ENCODE assay signal across 3 cellular contexts in genomic region chr11:19992998-19993397, GRCh38.
TF ChIP-seq lines count a peak whose summit lies in the region.

No MANE protein-coding gene starts in this region.

TF ChIP-seq in HepG2, 621 proteins besides CTCF, POLR2A, EP300 and RAD21:
- TF ChIP-seq MBD4 (IDR thresholded peaks at IDR 0.05; ENCODE audit: borderline replicate concordance, low read length) (no peak), ZNF12 (CRISPR knock-in tag; IDR thresholded peaks at IDR 0.05) (peak; percentile 45; the same call in 1 of the 2 replicates), JUND (CRISPR knock-in tag; IDR thresholded peaks at IDR 0.05) (no peak), RORA (CRISPR knock-in tag; IDR thresholded peaks at IDR 0.05) (no peak), RBAK (CRISPR knock-in tag; IDR thresholded peaks at IDR 0.05) (peak; percentile 84; the same call in 1 of the 2 replicates), KLF12 (CRISPR knock-in tag; IDR thresholded peaks at IDR 0.05; ENCODE audit: borderline replicate concordance) (no peak)
- TF ChIP-seq, protein P1, sequence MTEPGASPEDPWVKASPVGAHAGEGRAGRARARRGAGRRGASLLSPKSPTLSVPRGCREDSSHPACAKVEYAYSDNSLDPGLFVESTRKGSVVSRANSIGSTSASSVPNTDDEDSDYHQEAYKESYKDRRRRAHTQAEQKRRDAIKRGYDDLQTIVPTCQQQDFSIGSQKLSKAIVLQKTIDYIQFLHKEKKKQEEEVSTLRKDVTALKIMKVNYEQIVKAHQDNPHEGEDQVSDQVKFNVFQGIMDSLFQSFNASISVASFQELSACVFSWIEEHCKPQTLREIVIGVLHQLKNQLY (CRISPR knock-in tag; IDR thresholded peaks at IDR 0.05) = no peak

TF ChIP-seq in HEK293, 187 proteins besides CTCF, POLR2A, EP300 and RAD21:
- TF ChIP-seq RBAK (tag by site-specific recombination; IDR thresholded peaks at IDR 0.05) = peak; percentile 65; the same call in 1 of the 2 replicates
- no peak for TF ChIP-seq ZFP41 (tag by site-specific recombination; IDR thresholded peaks at IDR 0.05; ENCODE audit: borderline replicate concordance)

TF ChIP-seq in K562, 482 proteins besides CTCF, POLR2A, EP300 and RAD21:
- TF ChIP-seq KDM2B (CRISPR knock-in tag; IDR thresholded peaks at IDR 0.05) (no peak), ZNF12 (CRISPR knock-in tag; IDR thresholded peaks at IDR 0.05) (peak; percentile 77; the same call in 1 of the 2 replicates), RBM25 (IDR thresholded peaks at IDR 0.05; ENCODE audit: low read depth, low read length, severe bottlenecking) (peak; percentile 77), ZNF785 (CRISPR knock-in tag; IDR thresholded peaks at IDR 0.05) (no peak), BCOR (IDR thresholded peaks at IDR 0.05) (peak; percentile 66), CBX3 (IDR thresholded peaks at IDR 0.05; ENCODE audit: borderline replicate concordance in 1 of 2, low read length in 2 of 2) (peak in 1 of 2 experiments; percentile 49; a peak in 2 of 3 replicates)
- TF ChIP-seq, protein P2, sequence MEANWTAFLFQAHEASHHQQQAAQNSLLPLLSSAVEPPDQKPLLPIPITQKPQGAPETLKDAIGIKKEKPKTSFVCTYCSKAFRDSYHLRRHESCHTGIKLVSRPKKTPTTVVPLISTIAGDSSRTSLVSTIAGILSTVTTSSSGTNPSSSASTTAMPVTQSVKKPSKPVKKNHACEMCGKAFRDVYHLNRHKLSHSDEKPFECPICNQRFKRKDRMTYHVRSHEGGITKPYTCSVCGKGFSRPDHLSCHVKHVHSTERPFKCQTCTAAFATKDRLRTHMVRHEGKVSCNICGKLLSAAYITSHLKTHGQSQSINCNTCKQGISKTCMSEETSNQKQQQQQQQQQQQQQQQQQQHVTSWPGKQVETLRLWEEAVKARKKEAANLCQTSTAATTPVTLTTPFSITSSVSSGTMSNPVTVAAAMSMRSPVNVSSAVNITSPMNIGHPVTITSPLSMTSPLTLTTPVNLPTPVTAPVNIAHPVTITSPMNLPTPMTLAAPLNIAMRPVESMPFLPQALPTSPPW (CRISPR knock-in tag; IDR thresholded peaks at IDR 0.05) = no peak
